In genomic region chr3:4030567-4030966, GRCh38 we compare ENCODE assay signal across 18 cellular contexts.
"Had no signal": no experiment of that assay in that cellular context is flagged by ENCODE, and none has a peak within 500 bp of the region (broad histone marks: within the 10 kb centered on the region; RNA-seq: fewer than 3 reads in every experiment).

No MANE protein-coding gene starts in this region.

- H3K4me1 ChIP-seq: lower lobe of right lung, right lobe of liver, stomach, transverse colon had no signal

- H3K4me3 ChIP-seq: esophagus muscularis mucosa, gastrocnemius medialis, lower lobe of right lung, right lobe of liver, skin epidermis, stomach, thoracic aorta, transverse colon had no signal

- H3K27me3 ChIP-seq: esophagus muscularis mucosa, gastrocnemius medialis, right lobe of liver, stomach, transverse colon had no signal

- ATAC-seq: left lobe of liver, lower lobe of right lung, natural killer cell, right lobe of liver had no signal

- H3K27ac ChIP-seq: epithelial cell of prostate, esophagus muscularis mucosa, gastrocnemius medialis, lower lobe of right lung, right lobe of liver, skin epidermis, stomach, thoracic aorta, transverse colon had no signal

- DNase-seq: effector memory CD4-positive, alpha-beta T cell; gastrocnemius medialis; hippocampal formation; kidney glomerular epithelial cell; lower lobe of right lung; natural killer cell; posterior cingulate gyrus; right lobe of liver; stimulated activated CD4-positive, alpha-beta T cell treated with anti-CD3 and anti-CD28 coated beads, Interleukin-12 subunit alpha, Interleukin-12 subunit beta, amount 100 ng/mL, for 4 hours; stimulated activated naive CD4-positive, alpha-beta T cell; stomach; substantia nigra; transverse colon had no signal

- H3K9me3 ChIP-seq: esophagus muscularis mucosa, gastrocnemius medialis, lower lobe of right lung, right lobe of liver, stomach, thoracic aorta, transverse colon had no signal

- H3K36me3 ChIP-seq: esophagus muscularis mucosa, gastrocnemius medialis, lower lobe of right lung, right lobe of liver, stomach, thoracic aorta, transverse colon had no signal
